Comparison of ENCODE assay signal across 21 cellular contexts in the genomic region with DNA sequence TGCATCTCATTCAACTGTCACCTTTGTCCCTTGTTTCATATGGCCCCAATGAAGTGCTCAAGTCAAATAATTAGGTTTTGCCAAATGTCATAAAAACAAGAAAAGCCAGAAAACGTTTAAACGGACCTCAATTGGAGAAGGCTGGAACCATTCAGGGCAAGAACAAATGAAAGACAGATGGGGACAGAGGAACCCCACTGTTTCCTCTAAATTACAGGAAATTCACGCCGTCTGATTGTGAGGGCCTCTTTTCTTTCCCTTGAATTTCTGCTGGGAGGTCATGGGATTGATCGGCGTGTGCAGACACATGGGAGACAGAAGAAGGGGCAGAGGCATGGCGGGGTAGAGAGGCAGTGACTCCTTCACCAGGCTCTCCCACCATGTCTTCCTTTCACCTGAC.
"Had no signal": no experiment of that assay in that cellular context is flagged by ENCODE, and none has a peak within 500 bp of the region (broad histone marks: within the 10 kb centered on the region; RNA-seq: fewer than 3 reads in every experiment).

No MANE protein-coding gene starts in this region.

- H3K27me3 ChIP-seq: brain microvascular endothelial cell had no signal

- ATAC-seq: activated T-cell treated with anti-CD3 and anti-CD28 coated beads, Interleukin-2, amount 50 U/mL, for 4 hours; activated T-helper 17 cell treated with anti-CD3 and anti-CD28 coated beads, Interleukin-2, amount 50 U/mL, for 72 hours; T-cell had no signal

- H3K36me3 ChIP-seq: brain microvascular endothelial cell had no signal

- H3K36me3 Mint-ChIP-seq: activated CD4-positive, alpha-beta memory T cell treated with anti-CD3 and anti-CD28 coated beads for 36 hours; activated naive CD4-positive, alpha-beta T cell treated with anti-CD3 and anti-CD28 coated beads, Interleukin-2, amount 10 ng/mL, durations not matched to agents 7 days and 5 days; activated naive CD8-positive, alpha-beta T cell treated with anti-CD3 and anti-CD28 coated beads for 36 hours; T-cell had no signal

- H3K27ac ChIP-seq: brain microvascular endothelial cell had no signal

- H3K27ac Mint-ChIP-seq: activated CD4-positive, alpha-beta memory T cell treated with anti-CD3 and anti-CD28 coated beads for 36 hours; activated CD4-positive, alpha-beta T cell treated with anti-CD3 and anti-CD28 coated beads, Interleukin-2, amount 10 ng/mL, durations not matched to agents 7 days and 5 days; activated naive CD4-positive, alpha-beta T cell treated with anti-CD3 and anti-CD28 coated beads, Interleukin-2, amount 10 ng/mL, durations not matched to agents 7 days and 5 days; activated naive CD8-positive, alpha-beta T cell treated with anti-CD3 and anti-CD28 coated beads for 36 hours; activated T-helper 17 cell treated with anti-CD3 and anti-CD28 coated beads, Interleukin-2, amount 50 U/mL, for 72 hours; T-cell had no signal

- H3K4me3 Mint-ChIP-seq: activated CD4-positive, alpha-beta memory T cell treated with anti-CD3 and anti-CD28 coated beads for 36 hours; activated CD4-positive, alpha-beta T cell treated with anti-CD3 and anti-CD28 coated beads, Interleukin-2, amount 10 ng/mL, durations not matched to agents 7 days and 5 days; activated naive CD4-positive, alpha-beta T cell treated with anti-CD3 and anti-CD28 coated beads, Interleukin-2, amount 10 ng/mL, durations not matched to agents 7 days and 5 days; activated naive CD8-positive, alpha-beta T cell treated with anti-CD3 and anti-CD28 coated beads for 36 hours; activated T-cell treated with anti-CD3 and anti-CD28 coated beads, Interleukin-2, amount 50 U/mL, for 4 hours; activated T-helper 17 cell treated with anti-CD3 and anti-CD28 coated beads, Interleukin-2, amount 50 U/mL, for 72 hours; T-cell had no signal

- H3K9me3 Mint-ChIP-seq: activated CD4-positive, alpha-beta memory T cell treated with anti-CD3 and anti-CD28 coated beads for 36 hours; activated CD4-positive, alpha-beta T cell treated with anti-CD3 and anti-CD28 coated beads, Interleukin-2, amount 10 ng/mL, durations not matched to agents 7 days and 5 days; activated naive CD4-positive, alpha-beta T cell treated with anti-CD3 and anti-CD28 coated beads, Interleukin-2, amount 10 ng/mL, durations not matched to agents 7 days and 5 days; activated naive CD8-positive, alpha-beta T cell treated with anti-CD3 and anti-CD28 coated beads for 36 hours; activated T-cell treated with anti-CD3 and anti-CD28 coated beads, Interleukin-2, amount 50 U/mL, for 4 hours; activated T-helper 17 cell treated with anti-CD3 and anti-CD28 coated beads, Interleukin-2, amount 50 U/mL, for 72 hours; T-cell had no signal

- H3K27me3 Mint-ChIP-seq: activated CD4-positive, alpha-beta memory T cell treated with anti-CD3 and anti-CD28 coated beads for 36 hours; activated CD4-positive, alpha-beta T cell treated with anti-CD3 and anti-CD28 coated beads, Interleukin-2, amount 10 ng/mL, durations not matched to agents 7 days and 5 days; activated naive CD8-positive, alpha-beta T cell treated with anti-CD3 and anti-CD28 coated beads for 36 hours; T-cell had no signal

- H3K4me1 Mint-ChIP-seq: activated CD4-positive, alpha-beta T cell treated with anti-CD3 and anti-CD28 coated beads, Interleukin-2, amount 10 ng/mL, durations not matched to agents 7 days and 5 days; activated naive CD4-positive, alpha-beta T cell treated with anti-CD3 and anti-CD28 coated beads, Interleukin-2, amount 10 ng/mL, durations not matched to agents 7 days and 5 days; activated naive CD8-positive, alpha-beta T cell treated with anti-CD3 and anti-CD28 coated beads for 36 hours; activated T-helper 17 cell treated with anti-CD3 and anti-CD28 coated beads, Interleukin-2, amount 50 U/mL, for 72 hours; T-cell had no signal

- DNase-seq: activated CD4-positive, alpha-beta memory T cell treated with anti-CD3 and anti-CD28 coated beads for 36 hours; activated CD4-positive, alpha-beta T cell treated with anti-CD3 and anti-CD28 coated beads, Interleukin-2, amount 10 ng/mL, durations not matched to agents 7 days and 5 days; activated CD4-positive, CD25-positive, alpha-beta regulatory T cell; activated CD8-positive, alpha-beta memory T cell treated with anti-CD3 and anti-CD28 coated beads for 24 hours; activated gamma-delta T cell treated with Interleukin-2 at 50 U/mL for 16 hours; activated naive CD4-positive, alpha-beta T cell treated with anti-CD3 and anti-CD28 coated beads, Interleukin-2, amount 10 ng/mL, durations not matched to agents 7 days and 5 days; activated naive CD8-positive, alpha-beta T cell treated with anti-CD3 and anti-CD28 coated beads for 36 hours; activated T-cell treated with anti-CD3 and anti-CD28 coated beads, Interleukin-2, amount 50 U/mL, for 4 hours; brain microvascular endothelial cell; KG1; NCI-H1048; NCI-H187; NCI-H2171; NCI-H345; NCI-H510A; NCI-H774; SIG-M5; T-cell; T-helper 2 cell; T1000 had no signal
